In genomic region chr21:35616090-35616489, GRCh38 we compare ENCODE assay signal across 9 cellular contexts.
DNase-seq lines count a peak whose midpoint lies in the region; ATAC-seq, FAIRE-seq and TF ChIP-seq lines count a peak whose summit lies in the region.
"Had no signal": no experiment of that assay in that cellular context is flagged by ENCODE, and none has a peak within 500 bp of the region (broad histone marks: within the 10 kb centered on the region; RNA-seq: fewer than 3 reads in every experiment).

No MANE protein-coding gene starts in this region.

- no peaks in the 10 kb centered on the region for H3K36me3 Mint-ChIP-seq in endothelial cell (ENCODE audit: low read depth, unreplicated experiment)

- H3K27me3 ChIP-seq in GM06990 (replicated peaks; ENCODE audit: control insufficient read depth, insufficient read depth, low read length): no peaks in the 10 kb centered on the region

- intact Hi-C loops in sciatic nerve (cut with DNase I): no loop called here

- no peak overlapping the region for H3K4me3 Mint-ChIP-seq in endothelial cell (ENCODE audit: unreplicated experiment)

- ATAC-seq in sciatic nerve: peak; percentile 65
- no peak for ATAC-seq in HG03139 (IDR thresholded peaks at IDR 0.05; ENCODE audit: unreplicated experiment)

- H3K27me3 Mint-ChIP-seq in endothelial cell (ENCODE audit: unreplicated experiment): peaks cover 2% of the 10 kb centered on the region

- peak overlapping the region; percentile 76 for H3K27ac ChIP-seq in epithelial cell of prostate
- H3K27ac ChIP-seq: WERI-Rb-1 had no signal

- no peak overlapping the region for H3K27ac Mint-ChIP-seq in endothelial cell (ENCODE audit: unreplicated experiment)

- no peaks in the 10 kb centered on the region for H3K36me3 ChIP-seq in GM06990 (ENCODE audit: control insufficient read depth, insufficient read depth, low read length)
- H3K36me3 ChIP-seq: WERI-Rb-1 had no signal

- no peaks in the 10 kb centered on the region for H3K9me3 Mint-ChIP-seq in endothelial cell (ENCODE audit: unreplicated experiment)

- TF ChIP-seq CTCF in GM06990 (IDR thresholded peaks at IDR 0.05; ENCODE audit: insufficient read depth, low read length, poor library complexity, severe bottlenecking): peak; percentile 14
- TF ChIP-seq CTCF in endothelial cell (IDR thresholded peaks at IDR 0.05; ENCODE audit: unreplicated experiment): no peak

- H3K4me1 Mint-ChIP-seq in endothelial cell (ENCODE audit: unreplicated experiment): peaks cover 18% of the 10 kb centered on the region

- DNase-seq in GM06990 (ENCODE audit: extremely low read depth, insufficient read length) (no peak), NOMO-1 (lab: John Stamatoyannopoulos, UW; ENCODE audit: unreplicated experiment in 2 of 2) (peak; percentile 13 to 61), epithelial cell of prostate (ENCODE audit: low read depth, low spot score) (no peak), sciatic nerve (ENCODE audit: low spot score) (no peak), activated gamma-delta T cell treated with Interleukin-2 at 50 U/mL for 16 hours (no peak), endothelial cell (ENCODE audit: low spot score) (no peak), GM19239 (ENCODE audit: insufficient read length, low spot score) (no peak)
- DNase-seq: WERI-Rb-1 had no signal

- no peak for FAIRE-seq in GM19239 (lab: Jason Lieb, UNC)

- no peak overlapping the region for H3K4me3 ChIP-seq in GM06990 (replicated peaks; ENCODE audit: low read depth, low read length)

Comparison
In these comparisons a context has a peak if more than half of its experiments do, and no peak if none do; other contexts are left out.
1. DNase-seq: peak in NOMO-1 (2 of 2); none in GM06990 (single experiment), epithelial cell of prostate (single experiment), sciatic nerve (single experiment), activated gamma-delta T cell treated with Interleukin-2 at 50 U/mL for 16 hours (single experiment), endothelial cell (single experiment) and GM19239 (single experiment).